In the genomic region with DNA sequence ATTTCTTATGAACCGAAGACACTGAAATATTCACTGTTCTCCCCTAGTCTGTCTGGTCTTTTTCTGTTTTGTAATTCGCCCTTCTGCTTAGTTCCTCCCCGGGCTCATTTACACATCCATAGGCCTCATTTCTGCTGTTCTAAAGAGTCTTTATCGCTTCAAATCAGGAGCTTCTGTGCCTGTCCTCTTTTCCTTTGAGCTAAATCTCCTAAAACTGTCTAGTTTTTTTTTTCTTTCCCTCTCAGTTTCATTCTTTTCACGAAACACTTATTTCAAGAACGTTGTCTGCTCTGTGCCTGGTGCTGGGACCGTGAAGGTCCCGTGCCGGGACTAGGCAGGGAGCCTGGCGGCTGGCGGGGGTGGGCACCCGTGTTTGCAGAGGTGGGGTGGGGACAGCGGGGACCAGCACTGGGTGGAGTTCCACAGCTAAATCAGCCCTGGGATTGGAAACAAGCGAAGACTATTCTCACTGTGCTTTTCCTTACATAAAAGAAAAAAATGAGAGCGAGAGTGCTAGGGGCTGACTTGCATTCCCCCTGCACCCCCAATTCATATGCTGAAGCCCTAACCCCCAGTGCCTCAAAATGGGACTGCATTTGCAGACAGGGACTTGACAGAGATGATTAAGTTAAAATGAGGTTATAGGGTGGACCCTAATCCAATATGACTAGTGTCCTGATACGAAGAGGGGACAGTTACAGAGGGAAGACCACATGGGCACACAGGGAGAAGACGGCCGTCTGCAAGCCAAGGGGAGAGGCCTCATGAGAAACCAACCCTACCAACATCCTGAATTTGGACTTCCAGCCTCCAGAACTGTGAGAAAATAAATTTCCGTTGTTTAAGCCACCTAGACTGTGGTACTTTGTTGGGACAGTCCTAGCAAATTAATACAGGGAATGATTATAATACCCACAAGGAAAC, we compare ENCODE assay signal across 9 cellular contexts. TPM values are rescaled to one million over a fixed set of nuclear protein-coding genes. Genes with fewer than 3 reads are reported as not detected.
A peak's percentile ranks its signal among the peaks of the same experiment; 100 is the strongest.
DNase-seq lines count a peak whose midpoint lies in the region; ATAC-seq and TF ChIP-seq lines count a peak whose summit lies in the region.
"Had no signal": no experiment of that assay in that cellular context is flagged by ENCODE, and none has a peak within 500 bp of the region (broad histone marks: within the 10 kb centered on the region; RNA-seq: fewer than 3 reads in every experiment).

No MANE protein-coding gene starts in this region.

- H3K9me3 ChIP-seq in adipocyte (ENCODE audit: control insufficient read depth, low read length) (no peaks in the 10 kb centered on the region), liver (ENCODE audit: control insufficient read depth in 4 of 4, low read length in 3 of 4) (no peaks in the 10 kb centered on the region), thoracic aorta (no peaks in the 10 kb centered on the region)
- H3K9me3 ChIP-seq: lower lobe of right lung had no signal

- H3K27ac Mint-ChIP-seq in activated CD4-positive, alpha-beta T cell treated with anti-CD3 and anti-CD28 coated beads, Interleukin-2, amount 10 ng/mL, durations not matched to agents 7 days and 5 days = no peak overlapping the region

- no peak for ATAC-seq in thoracic aorta (ENCODE audit: insufficient number of reproducible peaks, low FRiP score, low read depth)
- ATAC-seq in HG02840 (IDR thresholded peaks at IDR 0.05; ENCODE audit: low FRiP score, unreplicated experiment) = no peak
- ATAC-seq: lower lobe of right lung had no signal

- CTCF ChIA-PET in activated CD4-positive, alpha-beta T cell treated with anti-CD3 and anti-CD28 coated beads, Interleukin-2, amount 10 ng/mL, durations not matched to agents 7 days and 5 days (lab: Charles Lee) = no interaction called here

- TF ChIP-seq RAD21 in liver (IDR thresholded peaks at IDR 0.05) = no peak

- no peaks in the 10 kb centered on the region for H3K36me3 Mint-ChIP-seq in activated CD4-positive, alpha-beta T cell treated with anti-CD3 and anti-CD28 coated beads, Interleukin-2, amount 10 ng/mL, durations not matched to agents 7 days and 5 days (ENCODE audit: low read depth)

- H3K27ac ChIP-seq in liver (ENCODE audit: low read depth in 1 of 2, low read length in 2 of 2) (peak overlapping the region; percentile 41 to 74), thoracic aorta (peak overlapping the region; percentile 24 to 95)

- peaks cover 11% of the 10 kb centered on the region for H3K36me3 ChIP-seq in adipocyte (ENCODE audit: control insufficient read depth, insufficient read depth, low read length, severe bottlenecking)
- no peaks in the 10 kb centered on the region for H3K36me3 ChIP-seq in liver (ENCODE audit: control insufficient read depth in 4 of 4, insufficient read depth in 3 of 4, low read depth in 1 of 4, low read length in 3 of 4)
- no peaks in the 10 kb centered on the region for H3K36me3 ChIP-seq in thoracic aorta
- H3K36me3 ChIP-seq: lower lobe of right lung had no signal

- H3K27me3 ChIP-seq in adipocyte (replicated peaks; ENCODE audit: control insufficient read depth, insufficient read depth, low read length) (no peaks in the 10 kb centered on the region), liver (ENCODE audit: control insufficient read depth in 4 of 4, insufficient read depth in 4 of 4, low read length in 3 of 4) (no peaks in the 10 kb centered on the region), thoracic aorta (replicated peaks; ENCODE audit: insufficient read depth) (no peaks in the 10 kb centered on the region)

- H3K4me3 ChIP-seq in adipocyte (ENCODE audit: low read length) (peak overlapping the region; percentile 83), liver (ENCODE audit: low read depth in 1 of 3, low read length in 3 of 3) (peak overlapping the region in 2 of 3 donors; percentile 19 to 60), thoracic aorta (peak overlapping the region; percentile 96)

- POLR2A ChIA-PET in activated CD4-positive, alpha-beta T cell treated with anti-CD3 and anti-CD28 coated beads, Interleukin-2, amount 10 ng/mL, durations not matched to agents 7 days and 5 days (lab: Charles Lee) = no interaction called here

- H3K9me3 Mint-ChIP-seq in activated CD4-positive, alpha-beta T cell treated with anti-CD3 and anti-CD28 coated beads, Interleukin-2, amount 10 ng/mL, durations not matched to agents 7 days and 5 days = no peaks in the 10 kb centered on the region

- WGBS in liver = 45% methylated on average over 19 of the region's 19 CpGs

- H3K27me3 Mint-ChIP-seq in activated CD4-positive, alpha-beta T cell treated with anti-CD3 and anti-CD28 coated beads, Interleukin-2, amount 10 ng/mL, durations not matched to agents 7 days and 5 days = peaks cover 3% of the 10 kb centered on the region

- H3K4me3 Mint-ChIP-seq in activated CD4-positive, alpha-beta T cell treated with anti-CD3 and anti-CD28 coated beads, Interleukin-2, amount 10 ng/mL, durations not matched to agents 7 days and 5 days = peak overlapping the region; percentile 87

- H3K9ac ChIP-seq in adipocyte (ENCODE audit: low read length) (peak overlapping the region; percentile 87), liver (ENCODE audit: low read depth in 1 of 2, low read length in 2 of 2) (peak overlapping the region; percentile 39 to 93)

- peaks cover 13% of the 10 kb centered on the region for H3K4me1 ChIP-seq in adipocyte (ENCODE audit: control insufficient read depth, insufficient read depth, low read length)
- peaks cover 0 to 31% (median 24%) of the 10 kb centered on the region in 4 donors for H3K4me1 ChIP-seq in liver (ENCODE audit: control insufficient read depth in 4 of 4, insufficient read depth in 4 of 4, low read length in 3 of 4)
- H3K4me1 ChIP-seq in thoracic aorta (ENCODE audit: control insufficient read depth in 1 of 2, low read depth in 2 of 2) = peaks cover 4 to 18% of the 10 kb centered on the region in 2 donors

- TF ChIP-seq CTCF in liver (IDR thresholded peaks at IDR 0.05; ENCODE audit: low read depth, low read length, missing input control) (no peak), thoracic aorta (IDR thresholded peaks at IDR 0.05) (no peak)

- intact Hi-C loops in cardiac septum (cut with DNase I) = no loop called here

- peaks cover 12% of the 10 kb centered on the region for H3K4me1 Mint-ChIP-seq in activated CD4-positive, alpha-beta T cell treated with anti-CD3 and anti-CD28 coated beads, Interleukin-2, amount 10 ng/mL, durations not matched to agents 7 days and 5 days

- no peak for DNase-seq in activated CD4-positive, alpha-beta T cell treated with anti-CD3 and anti-CD28 coated beads, Interleukin-2, amount 10 ng/mL, durations not matched to agents 7 days and 5 days
- DNase-seq in activated CD4-positive, alpha-beta T cell treated with anti-CD3 and anti-CD28 coated beads, Interleukin-2, amount 50 U/mL, for 48 hours = no peak
- DNase-seq in adipocyte (ENCODE audit: low read depth) = no peak
- no peak for DNase-seq in thoracic aorta (ENCODE audit: low spot score)
- DNase-seq in cardiac septum (ENCODE audit: low spot score) = no peak
- no peak for DNase-seq in NCI-H1436 (lab: John Stamatoyannopoulos, UW)
- DNase-seq: lower lobe of right lung had no signal

TF ChIP-seq in liver, 16 proteins besides CTCF, POLR2A, EP300 and RAD21:
- no peak for TF ChIP-seq SP1 (IDR thresholded peaks at IDR 0.05)
- TF ChIP-seq HNF4G (IDR thresholded peaks at IDR 0.05) = no peak
- TF ChIP-seq, protein P1, sequence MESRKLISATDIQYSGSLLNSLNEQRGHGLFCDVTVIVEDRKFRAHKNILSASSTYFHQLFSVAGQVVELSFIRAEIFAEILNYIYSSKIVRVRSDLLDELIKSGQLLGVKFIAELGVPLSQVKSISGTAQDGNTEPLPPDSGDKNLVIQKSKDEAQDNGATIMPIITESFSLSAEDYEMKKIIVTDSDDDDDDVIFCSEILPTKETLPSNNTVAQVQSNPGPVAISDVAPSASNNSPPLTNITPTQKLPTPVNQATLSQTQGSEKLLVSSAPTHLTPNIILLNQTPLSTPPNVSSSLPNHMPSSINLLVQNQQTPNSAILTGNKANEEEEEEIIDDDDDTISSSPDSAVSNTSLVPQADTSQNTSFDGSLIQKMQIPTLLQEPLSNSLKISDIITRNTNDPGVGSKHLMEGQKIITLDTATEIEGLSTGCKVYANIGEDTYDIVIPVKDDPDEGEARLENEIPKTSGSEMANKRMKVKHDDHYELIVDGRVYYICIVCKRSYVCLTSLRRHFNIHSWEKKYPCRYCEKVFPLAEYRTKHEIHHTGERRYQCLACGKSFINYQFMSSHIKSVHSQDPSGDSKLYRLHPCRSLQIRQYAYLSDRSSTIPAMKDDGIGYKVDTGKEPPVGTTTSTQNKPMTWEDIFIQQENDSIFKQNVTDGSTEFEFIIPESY (IDR thresholded peaks at IDR 0.05) = no peak
- TF ChIP-seq NR2F2 (IDR thresholded peaks at IDR 0.05) = no peak

RNA-seq across cellular contexts. Expression of gene TMEM220, which starts 1.4 kb away (rescaled TPM):
- total RNA-seq in activated CD4-positive, alpha-beta T cell treated with anti-CD3 and anti-CD28 coated beads, Interleukin-2, amount 10 ng/mL, durations not matched to agents 7 days and 5 days = under 1 TPM; 0.42 to 0.50 TPM
- 10 to 100 TPM; 19.6 to 27.5 TPM for total RNA-seq in liver
- polyA plus RNA-seq in liver = 100 to 1,000 TPM in 1 of 2 donors, 10 to 100 TPM in 1; 30.0 to 126 TPM
- total RNA-seq in thoracic aorta = 1 to 10 TPM; 7.0 to 7.5 TPM
- total RNA-seq in cardiac septum = 3.7 TPM

RNA-seq across cellular contexts. Expression of gene ADPRM, which starts 33.8 kb away (rescaled TPM):
- total RNA-seq in activated CD4-positive, alpha-beta T cell treated with anti-CD3 and anti-CD28 coated beads, Interleukin-2, amount 10 ng/mL, durations not matched to agents 7 days and 5 days = 10 to 100 TPM; 16.0 to 16.1 TPM
- total RNA-seq in liver (1 to 10 TPM; 5.5 to 7.9 TPM), thoracic aorta (10 to 100 TPM in 1 of 2 donors, 1 to 10 TPM in 1; 6.9 to 13.6 TPM), cardiac septum (4.4 TPM)
- polyA plus RNA-seq in liver = 10 to 100 TPM in 1 of 2 donors, 1 to 10 TPM in 1; 3.7 to 10.8 TPM

RNA-seq across cellular contexts. Expression of gene SCO1, which starts 33.9 kb away (rescaled TPM):
- 10 to 100 TPM; 23.7 to 25.3 TPM for total RNA-seq in activated CD4-positive, alpha-beta T cell treated with anti-CD3 and anti-CD28 coated beads, Interleukin-2, amount 10 ng/mL, durations not matched to agents 7 days and 5 days
- 10 to 100 TPM; 19.7 to 26.0 TPM for total RNA-seq in liver
- 10 to 100 TPM; 18.0 to 33.2 TPM for polyA plus RNA-seq in liver
- total RNA-seq in thoracic aorta = 10 to 100 TPM; 17.9 to 32.5 TPM
- 36.3 TPM for total RNA-seq in cardiac septum

Comparison
In these comparisons a context has a peak if more than half of its experiments do, and no peak if none do; other contexts are left out.
1. H3K4me3 ChIP-seq: peak in every context shown above with its lines; median percentile 96 in thoracic aorta; 83 in adipocyte; 40 in liver.